Comparison of ENCODE assay signal across 11 cellular contexts in the genomic region with DNA sequence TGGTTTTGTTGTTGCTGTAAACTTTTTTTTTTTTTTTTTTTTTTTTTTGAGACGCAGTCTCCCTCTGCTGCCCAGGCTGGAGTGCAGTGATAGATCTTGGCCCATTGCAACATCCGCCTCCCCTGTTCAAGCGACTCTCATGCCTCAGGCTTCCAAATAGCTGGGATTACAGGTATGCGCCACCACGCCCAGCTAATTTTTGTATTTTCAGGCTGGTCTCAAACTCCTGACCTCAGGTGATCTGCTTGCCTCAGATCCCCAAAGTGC.
DNase-seq lines count a peak whose midpoint lies in the region; ATAC-seq, FAIRE-seq and TF ChIP-seq lines count a peak whose summit lies in the region.
"Had no signal": no experiment of that assay in that cellular context is flagged by ENCODE, and none has a peak within 500 bp of the region (broad histone marks: within the 10 kb centered on the region; RNA-seq: fewer than 3 reads in every experiment).

No MANE protein-coding gene starts in this region.

- H3K36me3 Mint-ChIP-seq in progenitor cell of endocrine pancreas (ENCODE audit: insufficient read depth) = no peaks in the 10 kb centered on the region
- H3K36me3 Mint-ChIP-seq in activated T-helper 1 cell treated with anti-CD3 and anti-CD28 coated beads, Interleukin-12 subunit alpha, Interleukin-12 subunit beta, Interleukin-2, Interleukin-4 antibody, amounts not matched to agents 30 ng/mL and 10 ng/mL and 1 ng/mL, durations not matched to agents 14 hours and 24 hours and 36 hours (ENCODE audit: low read depth) = no peaks in the 10 kb centered on the region

- no peak overlapping the region for H3K9ac ChIP-seq in kidney (ENCODE audit: low read length in 2 of 2)

- TF ChIP-seq CTCF in progenitor cell of endocrine pancreas (IDR thresholded peaks at IDR 0.05; ENCODE audit: unreplicated experiment) (no peak), kidney (IDR thresholded peaks at IDR 0.05; ENCODE audit: borderline replicate concordance, extremely low read depth, insufficient read depth) (no peak)

- H3K36me3 ChIP-seq in SJCRH30 (no peaks in the 10 kb centered on the region), kidney (ENCODE audit: control insufficient read depth in 1 of 2, insufficient read depth in 2 of 2, low read length in 2 of 2) (no peaks in the 10 kb centered on the region)

- no peaks in the 10 kb centered on the region for H3K9me3 ChIP-seq in SJCRH30 (replicated peaks)
- H3K9me3 ChIP-seq in kidney (ENCODE audit: control insufficient read depth in 1 of 2, low read length in 2 of 2) = no peaks in the 10 kb centered on the region

- H3K27me3 ChIP-seq in SJCRH30 = no peaks in the 10 kb centered on the region

- H3K27ac ChIP-seq in SJCRH30 = peak overlapping the region; percentile 50; the same call in 1 of the 2 replicates
- H3K27ac ChIP-seq in kidney (ENCODE audit: low read depth in 2 of 2, low read length in 2 of 2) = no peak overlapping the region

- no peaks in the 10 kb centered on the region for H3K27me3 Mint-ChIP-seq in progenitor cell of endocrine pancreas
- peaks cover 8% of the 10 kb centered on the region for H3K27me3 Mint-ChIP-seq in activated T-helper 1 cell treated with anti-CD3 and anti-CD28 coated beads, Interleukin-12 subunit alpha, Interleukin-12 subunit beta, Interleukin-2, Interleukin-4 antibody, amounts not matched to agents 30 ng/mL and 10 ng/mL and 1 ng/mL, durations not matched to agents 14 hours and 24 hours and 36 hours (ENCODE audit: insufficient read depth)

- peaks cover 16% of the 10 kb centered on the region for H3K4me1 ChIP-seq in SJCRH30
- H3K4me1 ChIP-seq in kidney (ENCODE audit: control insufficient read depth in 1 of 2, insufficient read depth in 1 of 2, low read depth in 1 of 2, low read length in 2 of 2) = peaks cover 0 to 2% of the 10 kb centered on the region in 2 donors

- H3K4me3 Mint-ChIP-seq in progenitor cell of endocrine pancreas (ENCODE audit: low read depth) = no peak overlapping the region
- no peak overlapping the region for H3K4me3 Mint-ChIP-seq in activated T-helper 1 cell treated with anti-CD3 and anti-CD28 coated beads, Interleukin-12 subunit alpha, Interleukin-12 subunit beta, Interleukin-2, Interleukin-4 antibody, amounts not matched to agents 30 ng/mL and 10 ng/mL and 1 ng/mL, durations not matched to agents 14 hours and 24 hours and 36 hours
- H3K4me3 Mint-ChIP-seq: activated B cell treated with CpG ODN at 0.5 μM for 24 hours had no signal

- FAIRE-seq in kidney (lab: Jason Lieb, UNC) = no peak

- H3K4me1 Mint-ChIP-seq in progenitor cell of endocrine pancreas (ENCODE audit: low read depth) = peaks cover 12% of the 10 kb centered on the region
- peaks cover 6% of the 10 kb centered on the region for H3K4me1 Mint-ChIP-seq in activated T-helper 1 cell treated with anti-CD3 and anti-CD28 coated beads, Interleukin-12 subunit alpha, Interleukin-12 subunit beta, Interleukin-2, Interleukin-4 antibody, amounts not matched to agents 30 ng/mL and 10 ng/mL and 1 ng/mL, durations not matched to agents 14 hours and 24 hours and 36 hours (ENCODE audit: low read depth)
- H3K4me1 Mint-ChIP-seq: activated B cell treated with CpG ODN at 0.5 μM for 24 hours had no signal

- intact Hi-C loops in activated T-helper 1 cell treated with anti-CD3 and anti-CD28 coated beads, Interleukin-12 subunit alpha, Interleukin-12 subunit beta, Interleukin-2, Interleukin-4 antibody, amounts not matched to agents 30 ng/mL and 10 ng/mL and 1 ng/mL, durations not matched to agents 14 hours and 24 hours and 36 hours (cut with micrococcal nuclease) = no loop called here
- intact Hi-C loops in kidney (cut with DNase I) = no loop called here

- peak overlapping the region; percentile 84 for H3K27ac Mint-ChIP-seq in progenitor cell of endocrine pancreas
- H3K27ac Mint-ChIP-seq in activated T-helper 1 cell treated with anti-CD3 and anti-CD28 coated beads, Interleukin-12 subunit alpha, Interleukin-12 subunit beta, Interleukin-2, Interleukin-4 antibody, amounts not matched to agents 30 ng/mL and 10 ng/mL and 1 ng/mL, durations not matched to agents 14 hours and 24 hours and 36 hours = no peak overlapping the region
- H3K27ac Mint-ChIP-seq: activated B cell treated with CpG ODN at 0.5 μM for 24 hours had no signal

- no peak overlapping the region for H3K4me3 ChIP-seq in SJCRH30
- no peak overlapping the region for H3K4me3 ChIP-seq in kidney (ENCODE audit: low read length in 2 of 2)
- H3K4me3 ChIP-seq: skin epidermis had no signal

- ATAC-seq in GM18868 (IDR thresholded peaks at IDR 0.05; ENCODE audit: unreplicated experiment) = no peak

- no peaks in the 10 kb centered on the region for H3K9me3 Mint-ChIP-seq in progenitor cell of endocrine pancreas (ENCODE audit: low read depth)
- H3K9me3 Mint-ChIP-seq in activated T-helper 1 cell treated with anti-CD3 and anti-CD28 coated beads, Interleukin-12 subunit alpha, Interleukin-12 subunit beta, Interleukin-2, Interleukin-4 antibody, amounts not matched to agents 30 ng/mL and 10 ng/mL and 1 ng/mL, durations not matched to agents 14 hours and 24 hours and 36 hours = no peaks in the 10 kb centered on the region
- H3K9me3 Mint-ChIP-seq: activated B cell treated with CpG ODN at 0.5 μM for 24 hours had no signal

- DNase-seq in EL (peak; percentile 47), SJCRH30 (peak; percentile 37 to 55), fibroblast of the conjunctiva (ENCODE audit: low read depth) (peak; percentile 57), progenitor cell of endocrine pancreas (ENCODE audit: low spot score, unreplicated experiment) (no peak), COLO829 (ENCODE audit: low spot score) (no peak), kidney (no peak)
- DNase-seq in activated T-helper 1 cell treated with anti-CD3 and anti-CD28 coated beads, Interleukin-12 subunit alpha, Interleukin-12 subunit beta, Interleukin-2, Interleukin-4 antibody, amounts not matched to agents 30 ng/mL and 10 ng/mL and 1 ng/mL, durations not matched to agents 14 hours and 24 hours and 36 hours (ENCODE audit: low spot score) = no peak
- DNase-seq: activated B cell treated with CpG ODN at 0.5 μM for 24 hours, NCI-H2029 treated with DMSO at 0.1 percent for 48 hours had no signal

Comparison
In these comparisons a context has a peak if more than half of its experiments do, and no peak if none do; other contexts are left out.
1. DNase-seq: peak in EL (single experiment), SJCRH30 (2 of 2) and fibroblast of the conjunctiva (single experiment); none in progenitor cell of endocrine pancreas (single experiment), COLO829 (single experiment), activated T-helper 1 cell treated with anti-CD3 and anti-CD28 coated beads, Interleukin-12 subunit alpha, Interleukin-12 subunit beta, Interleukin-2, Interleukin-4 antibody, amounts not matched to agents 30 ng/mL and 10 ng/mL and 1 ng/mL, durations not matched to agents 14 hours and 24 hours and 36 hours (single experiment) and kidney (single experiment).